8 cellular contexts compared by ENCODE assay signal in the genomic region with DNA sequence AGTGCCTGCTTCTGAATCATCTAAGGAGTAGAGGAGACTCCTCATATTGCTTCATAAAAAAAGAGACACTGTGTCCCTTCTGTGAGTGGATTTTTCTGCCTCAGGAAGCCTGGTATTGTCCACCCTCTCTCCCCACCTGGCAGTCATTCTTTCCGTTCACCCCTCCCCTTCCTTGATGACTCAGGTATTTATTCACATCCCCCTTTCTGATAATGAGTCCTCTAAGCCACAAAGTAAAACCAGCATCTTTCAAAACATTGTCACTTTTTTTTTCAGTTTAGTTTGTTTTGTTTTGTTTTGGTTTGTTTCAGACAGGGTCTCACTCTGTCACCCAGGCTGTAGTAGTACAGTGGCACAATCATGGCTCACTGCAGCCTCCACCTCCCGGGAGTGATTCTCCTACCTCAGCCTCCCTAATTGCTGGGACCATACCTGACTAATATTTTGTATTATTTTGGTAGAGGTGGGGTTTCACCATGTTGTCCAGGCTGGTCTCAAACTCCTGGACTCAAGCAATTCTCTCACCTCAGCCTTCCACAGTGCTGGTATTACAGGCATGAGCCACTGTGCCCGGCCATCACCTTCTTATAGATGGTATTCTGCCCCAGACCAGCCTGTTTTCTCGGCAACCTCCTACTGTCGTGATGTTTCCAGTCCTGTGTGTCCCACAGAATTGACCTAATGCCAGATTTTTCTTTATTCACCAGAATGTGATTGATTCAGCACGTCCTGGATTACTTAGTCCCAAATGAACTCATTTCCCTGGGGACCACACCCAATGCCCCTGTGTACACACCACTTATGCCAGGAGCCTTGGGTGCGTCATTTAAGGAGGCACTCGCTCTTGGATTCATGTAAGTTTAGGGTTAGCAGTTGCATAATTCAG.
DNase-seq lines count a peak whose midpoint lies in the region; ATAC-seq and TF ChIP-seq lines count a peak whose summit lies in the region.

No MANE protein-coding gene starts in this region.

- H3K4me1 ChIP-seq in left ventricle myocardium inferior (peaks cover 36% of the 10 kb centered on the region), PC-9 (replicated peaks; ENCODE audit: insufficient read depth) (peaks cover 72% of the 10 kb centered on the region), endodermal cell (ENCODE audit: control insufficient read depth, insufficient read depth, low read length) (peaks cover 14% of the 10 kb centered on the region)

- peaks cover 35% of the 10 kb centered on the region for H3K27me3 Mint-ChIP-seq in endodermal cell (ENCODE audit: insufficient read depth)
- peaks cover 55% of the 10 kb centered on the region for H3K27me3 Mint-ChIP-seq in stimulated activated naive CD8-positive, alpha-beta T cell treated with anti-CD3 and anti-CD28 coated beads, Interleukin-15, amount 100 ng/mL, for 72 hours

- TF ChIP-seq CTCF in left ventricle myocardium inferior (IDR thresholded peaks at IDR 0.05; ENCODE audit: borderline replicate concordance) = no peak
- no peak for TF ChIP-seq CTCF in PC-9 (conservative IDR thresholded peaks at IDR 0.05)
- TF ChIP-seq CTCF in endodermal cell (conservative IDR thresholded peaks at IDR 0.05) = no peak

- no peaks in the 10 kb centered on the region for H3K9me3 Mint-ChIP-seq in endodermal cell
- no peaks in the 10 kb centered on the region for H3K9me3 Mint-ChIP-seq in stimulated activated naive CD8-positive, alpha-beta T cell treated with anti-CD3 and anti-CD28 coated beads, Interleukin-15, amount 100 ng/mL, for 72 hours

- no peak overlapping the region for H3K9ac ChIP-seq in endodermal cell (ENCODE audit: extremely low read depth, low read length, poor library complexity, severe bottlenecking)

- no peak overlapping the region for H3K4me3 Mint-ChIP-seq in endodermal cell
- H3K4me3 Mint-ChIP-seq in stimulated activated naive CD8-positive, alpha-beta T cell treated with anti-CD3 and anti-CD28 coated beads, Interleukin-15, amount 100 ng/mL, for 72 hours = peak overlapping the region in 1 of 2 donors; percentile 0

- no peaks in the 10 kb centered on the region for H3K79me2 ChIP-seq in PC-9 (ENCODE audit: low read depth)

- intact Hi-C loops in left ventricle myocardium inferior (cut with micrococcal nuclease) = no loop called here
- intact Hi-C loops in cardiac septum (cut with DNase I) = loop anchor here (5.0 kb wide), 1 partner anchor 67 kb away; a partner anchor contains a TSS
- intact Hi-C loops in PC-9 (cut with micrococcal nuclease; ENCODE audit: unreplicated experiment) = loop anchor here (1.0 to 5.0 kb wide), 4 partner anchors 64 to 497 kb away; no protein-coding TSS in a partner anchor

- 70 to 75% methylated on average over 5 to 8 of the region's 8 CpGs for WGBS in endodermal cell (ENCODE audit: insufficient coverage in 1 of 2, insufficient read length in 1 of 2), 2 experiments

- CTCF ChIA-PET in PC-9 (lab: Charles Lee) = no interaction called here

- ATAC-seq in HG02970 (IDR thresholded peaks at IDR 0.05; ENCODE audit: low FRiP score, unreplicated experiment) = peak; percentile 67
- ATAC-seq in stimulated activated naive CD8-positive, alpha-beta T cell treated with anti-CD3 and anti-CD28 coated beads, Interleukin-15, amount 100 ng/mL, for 72 hours = peak; percentile 96

- H3K4me2 ChIP-seq in PC-9 = peak overlapping the region; percentile 83

- POLR2A ChIA-PET in PC-9 (lab: Charles Lee; ENCODE audit: unreplicated experiment) = interaction anchor here (0.6 kb wide), 2 partner anchors 145 to 261 kb away, joined by 3 to 6 read pairs; no protein-coding TSS in a partner anchor

- no peaks in the 10 kb centered on the region for H3K36me3 ChIP-seq in left ventricle myocardium inferior
- no peaks in the 10 kb centered on the region for H3K36me3 ChIP-seq in PC-9 (ENCODE audit: low read depth)
- no peaks in the 10 kb centered on the region for H3K36me3 ChIP-seq in endodermal cell (ENCODE audit: control insufficient read depth, insufficient read depth, low read length)

- H3K36me3 Mint-ChIP-seq in endodermal cell (ENCODE audit: low read depth) = no peaks in the 10 kb centered on the region

- H3K27ac Mint-ChIP-seq in endodermal cell = peak overlapping the region; percentile 10
- H3K27ac Mint-ChIP-seq in stimulated activated naive CD8-positive, alpha-beta T cell treated with anti-CD3 and anti-CD28 coated beads, Interleukin-15, amount 100 ng/mL, for 72 hours = peak overlapping the region; percentile 37 to 40

- H3K4me3 ChIP-seq in left ventricle myocardium inferior = no peak overlapping the region
- peak overlapping the region; percentile 54 for H3K4me3 ChIP-seq in PC-9
- H3K4me3 ChIP-seq in endodermal cell (ENCODE audit: low read length) = no peak overlapping the region

- H3K27ac ChIP-seq in left ventricle myocardium inferior (replicated peaks) = peak overlapping the region; percentile 59
- peak overlapping the region; percentile 100 for H3K27ac ChIP-seq in PC-9
- no peak overlapping the region for H3K27ac ChIP-seq in endodermal cell (ENCODE audit: low read depth, low read length)

- no peak overlapping the region for H2AFZ ChIP-seq in PC-9

- DNase-seq in left ventricle myocardium inferior (no peak), cardiac septum (ENCODE audit: low spot score) (no peak), PC-9 (peak; percentile 84 to 98), endodermal cell (no peak), putamen (ENCODE audit: low spot score) (no peak), activated gamma-delta T cell (lab: John Stamatoyannopoulos, UW) (no peak)
- peak; percentile 47 to 69 for DNase-seq in stimulated activated naive CD8-positive, alpha-beta T cell treated with anti-CD3 and anti-CD28 coated beads, Interleukin-15, amount 100 ng/mL, for 72 hours

- H3K9me3 ChIP-seq in left ventricle myocardium inferior (replicated peaks) (no peaks in the 10 kb centered on the region), PC-9 (ENCODE audit: insufficient read depth, low read depth) (no peaks in the 10 kb centered on the region), endodermal cell (ENCODE audit: control insufficient read depth, low read length) (no peaks in the 10 kb centered on the region)

- H3K9me2 ChIP-seq in PC-9 (ENCODE audit: insufficient read depth) = no peaks in the 10 kb centered on the region

- H3K4me1 Mint-ChIP-seq in endodermal cell = peaks cover 41% of the 10 kb centered on the region
- H3K4me1 Mint-ChIP-seq in stimulated activated naive CD8-positive, alpha-beta T cell treated with anti-CD3 and anti-CD28 coated beads, Interleukin-15, amount 100 ng/mL, for 72 hours = peaks cover 19% of the 10 kb centered on the region

- peaks cover 34% of the 10 kb centered on the region for H3F3A ChIP-seq in PC-9 (ENCODE audit: insufficient read depth, low read depth)

- H3K27me3 ChIP-seq in left ventricle myocardium inferior (ENCODE audit: low read depth) (peaks cover 6% of the 10 kb centered on the region), PC-9 (ENCODE audit: insufficient read depth, low read depth) (no peaks in the 10 kb centered on the region), endodermal cell (ENCODE audit: control insufficient read depth, insufficient read depth, low read length, poor library complexity, severe bottlenecking) (no peaks in the 10 kb centered on the region)

- TSS peak; percentile 69 for BruUV-seq in PC-9 (replicated peaks; lab: Mats Ljungman, UMichigan)

- H4K20me1 ChIP-seq in PC-9 (ENCODE audit: insufficient read depth) = no peaks in the 10 kb centered on the region

Comparison
In these comparisons a context has a peak if more than half of its experiments do, and no peak if none do; other contexts are left out.
1. DNase-seq: peak in PC-9 (2 of 2) and stimulated activated naive CD8-positive, alpha-beta T cell treated with anti-CD3 and anti-CD28 coated beads, Interleukin-15, amount 100 ng/mL, for 72 hours (2 of 2); none in left ventricle myocardium inferior (single experiment), cardiac septum (single experiment), endodermal cell (single experiment), putamen (single experiment) and activated gamma-delta T cell (single experiment).